Comparison of ENCODE assay signal across 9 cellular contexts in the genomic region with DNA sequence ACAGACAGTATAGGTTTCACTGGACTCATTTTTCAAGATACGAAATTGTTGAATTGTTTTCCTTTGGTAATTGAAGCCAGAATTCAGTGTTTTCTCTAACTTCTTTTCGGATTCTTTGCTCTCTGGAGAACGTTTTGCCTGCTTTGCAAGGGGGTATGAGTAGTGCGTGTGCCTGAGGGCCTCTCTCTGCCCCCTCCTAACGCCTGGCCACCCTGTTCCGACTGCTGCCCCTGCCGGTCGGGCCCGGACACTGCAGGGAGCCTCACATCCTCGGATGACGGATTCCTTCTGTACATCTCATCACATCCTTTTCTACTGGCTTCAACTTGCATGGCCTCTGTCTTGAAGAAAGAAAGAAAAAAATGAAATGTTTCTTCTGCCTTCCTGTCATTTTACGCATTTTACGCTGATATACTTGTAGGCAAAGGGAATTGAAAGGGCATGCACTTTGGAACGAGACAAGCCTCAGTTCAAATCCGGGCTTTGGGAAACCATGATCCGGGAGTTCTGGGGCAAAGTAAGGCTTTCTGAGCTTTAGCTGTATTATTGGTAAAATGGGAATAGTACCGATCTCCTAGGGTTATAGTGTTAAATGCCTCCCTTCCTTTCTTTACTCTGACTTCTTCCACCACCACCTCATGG.
A peak's percentile ranks its signal among the peaks of the same experiment; 100 is the strongest.
DNase-seq lines count a peak whose midpoint lies in the region; ATAC-seq lines count a peak whose summit lies in the region.
"Had no signal": no experiment of that assay in that cellular context is flagged by ENCODE, and none has a peak within 500 bp of the region (broad histone marks: within the 10 kb centered on the region; RNA-seq: fewer than 3 reads in every experiment).

No MANE protein-coding gene starts in this region.

- peak; percentile 75 for ATAC-seq in Right ventricle myocardium inferior
- no peak for ATAC-seq in stimulated activated naive CD8-positive, alpha-beta T cell treated with anti-CD3 and anti-CD28 coated beads, Interleukin-15, Interleukin-2, amounts not matched to agents 100 U/mL and 50 U/mL, for 24 hours
- no peak for ATAC-seq in HG02798 (IDR thresholded peaks at IDR 0.05; ENCODE audit: poor library complexity, unreplicated experiment)
- no peak for ATAC-seq in HG02678 (IDR thresholded peaks at IDR 0.05; ENCODE audit: unreplicated experiment)

- no peak overlapping the region for H3K27ac Mint-ChIP-seq in activated T-helper 2 cell treated with anti-CD3 and anti-CD28 coated beads, Interferon-gamma antibody, Interleukin-2, Interleukin-4, amounts not matched to agents 10 μg/mL and 5 μg/mL and 100 μg/mL, durations not matched to agents 14 hours and 24 hours and 36 hours

- H3K27me3 Mint-ChIP-seq in activated T-helper 2 cell treated with anti-CD3 and anti-CD28 coated beads, Interferon-gamma antibody, Interleukin-2, Interleukin-4, amounts not matched to agents 10 μg/mL and 5 μg/mL and 100 μg/mL, durations not matched to agents 14 hours and 24 hours and 36 hours (ENCODE audit: low read depth): no peaks in the 10 kb centered on the region

- intact Hi-C loops in Right ventricle myocardium inferior (cut with DNase I): no loop called here
- intact Hi-C loops in cardiac septum (cut with DNase I): no loop called here
- intact Hi-C loops in activated T-helper 2 cell treated with anti-CD3 and anti-CD28 coated beads, Interferon-gamma antibody, Interleukin-2, Interleukin-4, amounts not matched to agents 10 μg/mL and 5 μg/mL and 100 μg/mL, durations not matched to agents 14 hours and 24 hours and 36 hours (cut with micrococcal nuclease): no loop called here

- DNase-seq in Right ventricle myocardium inferior (ENCODE audit: missing footprints) (peak; percentile 71), cardiac septum (ENCODE audit: low spot score) (no peak), brain pericyte (ENCODE audit: low read depth, low spot score) (peak; percentile 76), iris pigment epithelial cell (ENCODE audit: low read depth) (peak; percentile 61)
- no peak for DNase-seq in stimulated activated naive CD8-positive, alpha-beta T cell treated with anti-CD3 and anti-CD28 coated beads, Interleukin-15, Interleukin-2, amounts not matched to agents 100 U/mL and 50 U/mL, for 24 hours
- no peak for DNase-seq in activated T-helper 2 cell treated with anti-CD3 and anti-CD28 coated beads, Interferon-gamma antibody, Interleukin-2, Interleukin-4, amounts not matched to agents 10 μg/mL and 5 μg/mL and 100 μg/mL, durations not matched to agents 14 hours and 24 hours and 36 hours (ENCODE audit: low spot score)
- DNase-seq: T1000 had no signal

- H3K4me1 Mint-ChIP-seq in activated T-helper 2 cell treated with anti-CD3 and anti-CD28 coated beads, Interferon-gamma antibody, Interleukin-2, Interleukin-4, amounts not matched to agents 10 μg/mL and 5 μg/mL and 100 μg/mL, durations not matched to agents 14 hours and 24 hours and 36 hours (ENCODE audit: low read depth): no peaks in the 10 kb centered on the region

- no peak overlapping the region for H3K4me3 Mint-ChIP-seq in activated T-helper 2 cell treated with anti-CD3 and anti-CD28 coated beads, Interferon-gamma antibody, Interleukin-2, Interleukin-4, amounts not matched to agents 10 μg/mL and 5 μg/mL and 100 μg/mL, durations not matched to agents 14 hours and 24 hours and 36 hours (ENCODE audit: low read depth)

- no peaks in the 10 kb centered on the region for H3K36me3 Mint-ChIP-seq in activated T-helper 2 cell treated with anti-CD3 and anti-CD28 coated beads, Interferon-gamma antibody, Interleukin-2, Interleukin-4, amounts not matched to agents 10 μg/mL and 5 μg/mL and 100 μg/mL, durations not matched to agents 14 hours and 24 hours and 36 hours (ENCODE audit: low read depth)

- peaks cover 10% of the 10 kb centered on the region for H3K9me3 Mint-ChIP-seq in activated T-helper 2 cell treated with anti-CD3 and anti-CD28 coated beads, Interferon-gamma antibody, Interleukin-2, Interleukin-4, amounts not matched to agents 10 μg/mL and 5 μg/mL and 100 μg/mL, durations not matched to agents 14 hours and 24 hours and 36 hours

Comparison
In these comparisons a context has a peak if more than half of its experiments do, and no peak if none do; other contexts are left out.
1. DNase-seq: peak in Right ventricle myocardium inferior (single experiment), brain pericyte (single experiment) and iris pigment epithelial cell (single experiment); none in cardiac septum (single experiment), stimulated activated naive CD8-positive, alpha-beta T cell treated with anti-CD3 and anti-CD28 coated beads, Interleukin-15, Interleukin-2, amounts not matched to agents 100 U/mL and 50 U/mL, for 24 hours (single experiment) and activated T-helper 2 cell treated with anti-CD3 and anti-CD28 coated beads, Interferon-gamma antibody, Interleukin-2, Interleukin-4, amounts not matched to agents 10 μg/mL and 5 μg/mL and 100 μg/mL, durations not matched to agents 14 hours and 24 hours and 36 hours (single experiment).